ENCODE assay signal across 25 cellular contexts in genomic region chr2:19659375-19659774, GRCh38.
"Had no signal": no experiment of that assay in that cellular context is flagged by ENCODE, and none has a peak within 500 bp of the region (broad histone marks: within the 10 kb centered on the region; RNA-seq: fewer than 3 reads in every experiment).

No MANE protein-coding gene starts in this region.

- ATAC-seq: activated CD4-positive, alpha-beta T cell treated with anti-CD3 and anti-CD28 coated beads for 36 hours; activated CD8-positive, alpha-beta memory T cell treated with anti-CD3 and anti-CD28 coated beads, Interleukin-2, amount 10 ng/mL, durations not matched to agents 7 days and 5 days; activated CD8-positive, alpha-beta T cell treated with anti-CD3 and anti-CD28 coated beads, Interleukin-2, amount 10 ng/mL, durations not matched to agents 7 days and 5 days; activated naive CD4-positive, alpha-beta T cell treated with anti-CD3 and anti-CD28 coated beads, Interleukin-2, amount 50 U/mL, for 72 hours; activated T-cell treated with anti-CD3 and anti-CD28 coated beads, Interleukin-2, amount 50 U/mL, for 72 hours; effector memory CD8-positive, alpha-beta T cell had no signal

- H3K4me3 ChIP-seq: ascending aorta, esophagus squamous epithelium had no signal

- H3K27ac ChIP-seq: ascending aorta, epithelial cell of prostate, esophagus squamous epithelium had no signal

- DNase-seq: activated CD4-positive, alpha-beta memory T cell treated with anti-CD3 and anti-CD28 coated beads for 36 hours; activated CD4-positive, alpha-beta T cell treated with anti-CD3 and anti-CD28 coated beads for 36 hours; activated CD4-positive, alpha-beta T cell treated with anti-CD3 and anti-CD28 coated beads, Interleukin-2, amount 10 ng/mL, durations not matched to agents 24 days and 14 days; activated CD4-positive, CD25-positive, alpha-beta regulatory T cell; activated CD4-positive, CD25-positive, alpha-beta regulatory T cell treated with anti-CD3 and anti-CD28 coated beads, Interleukin-2, amount 50 U/mL, for 72 hours; activated CD8-positive, alpha-beta memory T cell treated with anti-CD3 and anti-CD28 coated beads, Interleukin-2, amount 10 ng/mL, durations not matched to agents 7 days and 5 days; activated CD8-positive, alpha-beta memory T cell treated with anti-CD3 and anti-CD28 coated beads, Interleukin-2, amount 50 U/mL, for 48 hours; activated CD8-positive, alpha-beta T cell treated with anti-CD3 and anti-CD28 coated beads, Interleukin-2, amount 10 ng/mL, durations not matched to agents 7 days and 5 days; activated gamma-delta T cell; activated naive CD4-positive, alpha-beta T cell; activated naive CD4-positive, alpha-beta T cell treated with anti-CD3 and anti-CD28 coated beads, Interleukin-2, amount 10 ng/mL, durations not matched to agents 7 days and 5 days; activated naive CD8-positive, alpha-beta T cell treated with anti-CD3 and anti-CD28 coated beads, Interleukin-2, amount 10 ng/mL, durations not matched to agents 7 days and 5 days; activated T-cell treated with anti-CD3 and anti-CD28 coated beads for 4 hours; activated T-cell treated with anti-CD3 and anti-CD28 coated beads, Interleukin-2, amount 50 U/mL, for 24 hours; activated T-cell treated with anti-CD3 and anti-CD28 coated beads, Interleukin-2, amount 50 U/mL, for 72 hours; cortex of kidney; dermis blood vessel endothelial cell; effector CD4-positive, alpha-beta T cell; effector memory CD8-positive, alpha-beta T cell; esophagus squamous epithelium; head of caudate nucleus; T-helper 2 cell had no signal

- H3K36me3 ChIP-seq: ascending aorta, esophagus squamous epithelium had no signal

- H3K27me3 ChIP-seq: ascending aorta, esophagus squamous epithelium had no signal
